Comparison of ENCODE assay signal across 3 cellular contexts in the genomic region with DNA sequence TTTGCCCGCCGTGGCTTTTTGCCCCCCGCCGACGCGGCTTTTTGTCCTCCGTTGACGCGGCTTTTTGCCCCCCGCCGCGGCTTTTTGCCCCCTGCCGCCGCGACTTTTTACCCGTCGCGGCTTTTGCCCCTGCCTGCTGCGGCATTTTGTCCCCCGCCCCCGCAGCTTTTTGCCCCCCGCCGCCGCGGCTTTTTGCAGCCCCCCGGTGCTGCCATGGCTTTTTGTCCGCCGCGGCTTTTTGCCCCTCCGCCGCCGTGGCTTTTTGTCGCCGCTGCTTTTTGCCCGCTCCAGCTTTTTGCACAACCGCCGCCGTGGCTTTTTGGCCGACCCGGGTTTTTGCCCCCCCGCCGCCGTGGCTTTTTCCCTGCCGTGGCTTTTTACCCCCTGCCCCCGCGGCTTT.
"Had no signal": no experiment of that assay in that cellular context is flagged by ENCODE, and none has a peak within 500 bp of the region (broad histone marks: within the 10 kb centered on the region; RNA-seq: fewer than 3 reads in every experiment).

No MANE protein-coding gene starts in this region.

- DNase-seq: GDM1, GF-D8 had no signal

- H3K4me3 ChIP-seq: GM12878 had no signal
